In the genomic region with DNA sequence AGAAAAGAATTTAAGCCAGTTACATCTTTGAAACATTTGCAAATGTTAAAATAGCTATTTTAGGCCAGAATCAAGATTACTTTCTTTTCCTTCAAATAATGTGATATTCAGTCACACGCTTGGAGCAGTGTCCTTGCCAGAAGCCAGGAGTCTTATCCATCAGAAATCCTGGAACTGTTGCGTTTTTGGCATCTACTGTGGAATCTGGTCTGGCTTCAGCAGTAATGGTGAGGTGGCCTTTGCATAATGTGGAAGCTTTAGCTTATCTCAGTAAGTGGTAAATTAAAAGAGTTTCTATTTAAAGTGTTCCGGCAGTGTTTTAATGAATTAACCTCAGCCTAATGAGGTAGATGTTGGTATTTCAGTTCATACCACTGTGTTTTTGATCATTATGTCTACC, we compare ENCODE assay signal across 26 cellular contexts.
"Had no signal": no experiment of that assay in that cellular context is flagged by ENCODE, and none has a peak within 500 bp of the region (broad histone marks: within the 10 kb centered on the region; RNA-seq: fewer than 3 reads in every experiment).

No MANE protein-coding gene starts in this region.

- H3K4me1 Mint-ChIP-seq: activated CD4-positive, alpha-beta T cell treated with anti-CD3 and anti-CD28 coated beads, Interleukin-2, amount 10 ng/mL, durations not matched to agents 24 days and 14 days; activated T-helper 17 cell treated with anti-CD3 and anti-CD28 coated beads, Interleukin-2, amount 50 U/mL, for 72 hours; T-helper 17 cell had no signal

- H3K4me2 ChIP-seq: hepatocyte had no signal

- H3K9me3 ChIP-seq: mucosa of descending colon, right atrium auricular region, tibial nerve had no signal

- H3K27me3 ChIP-seq: brain microvascular endothelial cell, hepatocyte, right atrium auricular region, tibial nerve had no signal

- H3K36me3 ChIP-seq: brain microvascular endothelial cell, right atrium auricular region, WERI-Rb-1 had no signal

- H3K4me3 Mint-ChIP-seq: activated CD4-positive, alpha-beta memory T cell treated with anti-CD3 and anti-CD28 coated beads for 36 hours; activated CD4-positive, alpha-beta T cell treated with anti-CD3 and anti-CD28 coated beads, Interleukin-2, amount 10 ng/mL, durations not matched to agents 24 days and 14 days; activated T-cell treated with anti-CD3 and anti-CD28 coated beads, Interleukin-2, amount 50 U/mL, for 24 hours; activated T-helper 17 cell treated with anti-CD3 and anti-CD28 coated beads, Interleukin-2, amount 50 U/mL, for 72 hours; effector memory CD8-positive, alpha-beta T cell; natural killer cell treated with Interleukin-12 subunit alpha and Interleukin-12 subunit beta and Interleukin-15 and Interleukin-18, amount 100 ng/mL, for 72 hours; T-helper 17 cell had no signal

- H3K27me3 Mint-ChIP-seq: activated CD4-positive, alpha-beta memory T cell treated with anti-CD3 and anti-CD28 coated beads for 36 hours; activated CD4-positive, alpha-beta T cell treated with anti-CD3 and anti-CD28 coated beads, Interleukin-2, amount 10 ng/mL, durations not matched to agents 24 days and 14 days; activated T-cell treated with anti-CD3 and anti-CD28 coated beads, Interleukin-2, amount 50 U/mL, for 24 hours; activated T-helper 17 cell treated with anti-CD3 and anti-CD28 coated beads, Interleukin-2, amount 50 U/mL, for 72 hours; effector memory CD8-positive, alpha-beta T cell; natural killer cell treated with Interleukin-12 subunit alpha and Interleukin-12 subunit beta and Interleukin-15 and Interleukin-18, amount 100 ng/mL, for 72 hours; T-helper 17 cell had no signal

- H3K9me3 Mint-ChIP-seq: activated CD4-positive, alpha-beta memory T cell treated with anti-CD3 and anti-CD28 coated beads for 36 hours; activated CD4-positive, alpha-beta T cell treated with anti-CD3 and anti-CD28 coated beads, Interleukin-2, amount 10 ng/mL, durations not matched to agents 24 days and 14 days; activated T-cell treated with anti-CD3 and anti-CD28 coated beads, Interleukin-2, amount 50 U/mL, for 24 hours; activated T-helper 17 cell treated with anti-CD3 and anti-CD28 coated beads, Interleukin-2, amount 50 U/mL, for 72 hours; effector memory CD8-positive, alpha-beta T cell; natural killer cell treated with Interleukin-12 subunit alpha and Interleukin-12 subunit beta and Interleukin-15 and Interleukin-18, amount 100 ng/mL, for 72 hours had no signal

- ATAC-seq: activated T-helper 17 cell treated with anti-CD3 and anti-CD28 coated beads, Interleukin-2, amount 50 U/mL, for 72 hours; effector memory CD8-positive, alpha-beta T cell; left cardiac atrium; left ventricle myocardium superior; mucosa of descending colon; natural killer cell treated with Interleukin-12 subunit alpha and Interleukin-12 subunit beta and Interleukin-15 and Interleukin-18, amount 100 ng/mL, for 72 hours; T-helper 17 cell had no signal

- H3K27ac Mint-ChIP-seq: activated CD4-positive, alpha-beta memory T cell treated with anti-CD3 and anti-CD28 coated beads for 36 hours; activated CD4-positive, alpha-beta T cell treated with anti-CD3 and anti-CD28 coated beads, Interleukin-2, amount 10 ng/mL, durations not matched to agents 24 days and 14 days; activated T-cell treated with anti-CD3 and anti-CD28 coated beads, Interleukin-2, amount 50 U/mL, for 24 hours; activated T-helper 17 cell treated with anti-CD3 and anti-CD28 coated beads, Interleukin-2, amount 50 U/mL, for 72 hours; effector memory CD8-positive, alpha-beta T cell; natural killer cell treated with Interleukin-12 subunit alpha and Interleukin-12 subunit beta and Interleukin-15 and Interleukin-18, amount 100 ng/mL, for 72 hours had no signal

- H3K27ac ChIP-seq: brain microvascular endothelial cell, hepatocyte, right atrium auricular region, tibial nerve, WERI-Rb-1 had no signal

- DNase-seq: activated CD4-positive, alpha-beta memory T cell treated with anti-CD3 and anti-CD28 coated beads for 36 hours; activated CD4-positive, alpha-beta T cell treated with anti-CD3 and anti-CD28 coated beads, Interleukin-2, amount 10 ng/mL, durations not matched to agents 24 days and 14 days; activated CD4-positive, CD25-positive, alpha-beta regulatory T cell treated with anti-CD3 and anti-CD28 coated beads, Interleukin-2, amount 50 U/mL, for 72 hours; activated CD8-positive, alpha-beta memory T cell treated with anti-CD3 and anti-CD28 coated beads, Interleukin-2, amount 50 U/mL, for 48 hours; activated gamma-delta T cell treated with Interleukin-2 at 50 U/mL for 16 hours; activated naive CD4-positive, alpha-beta T cell treated with anti-CD3 and anti-CD28 coated beads, Interleukin-2, amount 50 U/mL, for 16 hours; activated T-cell treated with anti-CD3 and anti-CD28 coated beads, Interleukin-2, amount 50 U/mL, for 24 hours; brain microvascular endothelial cell; cortex of kidney; effector memory CD8-positive, alpha-beta T cell; erythroblast; foreskin melanocyte; left cardiac atrium; left ventricle myocardium superior; mucosa of descending colon; stimulated activated CD4-positive, alpha-beta T cell treated with anti-CD3 and anti-CD28 coated beads, Interleukin-2, amount 100 ng/mL, for 48 hours; stimulated activated naive CD4-positive, alpha-beta T cell treated with Interleukin-2 at 50 U/mL for 16 hours; T-helper 17 cell; T1000; WERI-Rb-1 had no signal

- H2AFZ ChIP-seq: hepatocyte had no signal

- H3K4me3 ChIP-seq: hepatocyte, mucosa of descending colon, right atrium auricular region, tibial nerve had no signal

- FAIRE-seq: keratinocyte had no signal

- H3K79me2 ChIP-seq: hepatocyte had no signal
